In the genomic region with DNA sequence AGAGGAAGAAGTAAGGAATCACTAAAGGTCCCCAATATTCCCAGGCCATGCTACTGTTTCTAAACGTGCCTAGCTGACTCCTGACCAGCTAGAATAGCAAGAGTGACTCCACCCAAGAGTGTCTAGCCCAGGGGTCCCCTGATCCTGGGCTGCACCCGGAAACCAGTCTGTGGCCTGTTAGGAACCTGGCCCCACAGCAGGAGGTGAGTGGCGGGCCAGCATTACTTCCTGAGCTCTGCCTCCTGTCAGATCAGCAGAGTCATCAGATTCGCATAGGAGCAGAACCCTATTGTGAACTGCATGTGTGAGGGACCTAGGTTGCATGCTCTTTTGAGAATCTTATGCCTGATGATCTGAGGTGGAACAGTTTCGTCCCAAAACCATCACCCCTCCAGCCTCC, we compare ENCODE assay signal across 10 cellular contexts. TPM values are rescaled to one million over a fixed set of nuclear protein-coding genes. Genes with fewer than 3 reads are reported as not detected.
"Had no signal": no experiment of that assay in that cellular context is flagged by ENCODE, and none has a peak within 500 bp of the region (broad histone marks: within the 10 kb centered on the region; RNA-seq: fewer than 3 reads in every experiment).

No MANE protein-coding gene starts in this region.

- DNase-seq: H7, HFFc6, KG1 had no signal

- H3K27ac Mint-ChIP-seq: GM23338, HFFc6, IgD-negative memory B cell had no signal

- H3K36me3 Mint-ChIP-seq: IgD-negative memory B cell had no signal

- H3K4me3 Mint-ChIP-seq: GM23338, HFFc6, IgD-negative memory B cell had no signal

- H3K27ac ChIP-seq: HL-60 had no signal

- H3K4me1 Mint-ChIP-seq: GM23338, IgD-negative memory B cell had no signal

- H3K36me3 ChIP-seq: HAP-1 had no signal

- FAIRE-seq: H1 had no signal

- ATAC-seq: GM23338, HCT116 had no signal

- H3K9me3 ChIP-seq: HAP-1 had no signal

- H3K4me3 ChIP-seq: GM23338, HAP-1 had no signal

RNA-seq across cellular contexts. Expression of gene MMP20, which starts 2.0 kb away (rescaled TPM):
- total RNA-seq: GM23338, H1, H7, HFFc6, HT1080 had no signal
